ENCODE assay signal across 1 cellular context in the genomic region with DNA sequence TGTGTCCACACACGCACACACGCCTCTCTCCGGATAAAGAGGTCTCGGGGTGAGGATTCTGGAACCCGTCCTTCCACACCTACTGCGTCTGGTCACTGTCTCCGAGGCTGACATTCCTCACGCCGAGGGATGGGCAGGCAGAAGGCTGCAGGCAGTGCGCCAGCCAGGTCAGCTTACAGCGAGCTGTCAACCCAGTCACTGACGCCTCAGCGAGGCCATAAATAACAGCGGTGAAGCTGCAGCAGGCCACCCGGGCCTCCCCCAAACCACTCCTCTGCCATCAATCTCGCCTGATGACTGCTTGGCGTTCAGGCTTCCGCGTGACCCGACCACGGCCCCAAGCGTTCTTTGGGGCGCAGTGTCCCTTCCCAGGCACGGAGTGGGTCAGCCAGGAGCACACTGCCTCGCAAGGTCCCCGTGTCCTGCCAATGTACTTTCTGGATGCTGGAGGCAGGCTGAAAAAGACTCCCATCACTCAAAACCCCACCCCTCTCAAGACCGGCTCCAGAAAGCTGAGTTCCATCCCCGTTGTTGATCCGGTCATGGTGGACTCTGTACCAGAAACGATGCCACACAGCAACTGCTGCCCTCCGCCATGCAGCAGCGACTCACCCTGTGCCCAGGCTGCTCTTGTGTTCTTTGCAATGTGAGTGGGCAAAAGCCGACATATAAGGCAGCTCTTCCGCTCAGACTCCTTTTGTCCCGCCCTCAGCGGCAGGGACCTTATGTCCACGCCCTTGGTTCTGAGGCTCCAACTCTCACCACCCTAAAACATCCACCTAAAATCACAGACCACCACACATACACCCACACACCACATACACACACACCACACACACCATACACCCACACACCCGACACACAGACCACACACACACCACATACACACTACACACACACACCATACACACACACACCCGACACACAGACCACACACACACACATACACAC.
A peak's percentile ranks its signal among the peaks of the same experiment; 100 is the strongest.
TF ChIP-seq lines count a peak whose summit lies in the region.

No MANE protein-coding gene starts in this region.

TF ChIP-seq in K562, 482 proteins besides CTCF, POLR2A, EP300 and RAD21 (continued from another document):
- no peak for TF ChIP-seq ZBTB11 (CRISPR knock-in tag; IDR thresholded peaks at IDR 0.05)
- TF ChIP-seq RERE (CRISPR knock-in tag; IDR thresholded peaks at IDR 0.05; ENCODE audit: borderline replicate concordance), result no peak
- TF ChIP-seq ZNF586 (CRISPR knock-in tag; conservative IDR thresholded peaks at IDR 0.05), result no peak
- TF ChIP-seq, protein P1, sequence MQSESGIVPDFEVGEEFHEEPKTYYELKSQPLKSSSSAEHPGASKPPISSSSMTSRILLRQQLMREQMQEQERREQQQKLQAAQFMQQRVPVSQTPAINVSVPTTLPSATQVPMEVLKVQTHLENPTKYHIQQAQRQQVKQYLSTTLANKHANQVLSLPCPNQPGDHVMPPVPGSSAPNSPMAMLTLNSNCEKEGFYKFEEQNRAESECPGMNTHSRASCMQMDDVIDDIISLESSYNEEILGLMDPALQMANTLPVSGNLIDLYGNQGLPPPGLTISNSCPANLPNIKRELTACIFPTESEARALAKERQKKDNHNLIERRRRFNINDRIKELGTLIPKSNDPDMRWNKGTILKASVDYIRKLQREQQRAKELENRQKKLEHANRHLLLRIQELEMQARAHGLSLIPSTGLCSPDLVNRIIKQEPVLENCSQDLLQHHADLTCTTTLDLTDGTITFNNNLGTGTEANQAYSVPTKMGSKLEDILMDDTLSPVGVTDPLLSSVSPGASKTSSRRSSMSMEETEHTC (IDR thresholded peaks at IDR 0.05), result peak; percentile 87; the same call in 1 of the 2 replicates
- TF ChIP-seq, protein P2, sequence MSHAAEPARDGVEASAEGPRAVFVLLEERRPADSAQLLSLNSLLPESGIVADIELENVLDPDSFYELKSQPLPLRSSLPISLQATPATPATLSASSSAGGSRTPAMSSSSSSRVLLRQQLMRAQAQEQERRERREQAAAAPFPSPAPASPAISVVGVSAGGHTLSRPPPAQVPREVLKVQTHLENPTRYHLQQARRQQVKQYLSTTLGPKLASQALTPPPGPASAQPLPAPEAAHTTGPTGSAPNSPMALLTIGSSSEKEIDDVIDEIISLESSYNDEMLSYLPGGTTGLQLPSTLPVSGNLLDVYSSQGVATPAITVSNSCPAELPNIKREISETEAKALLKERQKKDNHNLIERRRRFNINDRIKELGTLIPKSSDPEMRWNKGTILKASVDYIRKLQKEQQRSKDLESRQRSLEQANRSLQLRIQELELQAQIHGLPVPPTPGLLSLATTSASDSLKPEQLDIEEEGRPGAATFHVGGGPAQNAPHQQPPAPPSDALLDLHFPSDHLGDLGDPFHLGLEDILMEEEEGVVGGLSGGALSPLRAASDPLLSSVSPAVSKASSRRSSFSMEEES (CRISPR knock-in tag; IDR thresholded peaks at IDR 0.05), result peak; percentile 23; the same call in 1 of the 2 replicates
- TF ChIP-seq DNMT1 (IDR thresholded peaks at IDR 0.05), result no peak
- no peak for TF ChIP-seq ZKSCAN3 (CRISPR knock-in tag; IDR thresholded peaks at IDR 0.05)
- TF ChIP-seq MYNN (IDR thresholded peaks at IDR 0.05), result peak; percentile 63; the same call in 1 of the 2 replicates
- no peak for TF ChIP-seq MYNN (CRISPR knock-in tag; IDR thresholded peaks at IDR 0.05)
- peak; percentile 27; the same call in 1 of the 2 replicates for TF ChIP-seq MBD2 (IDR thresholded peaks at IDR 0.05; ENCODE audit: borderline replicate concordance, low read depth)
- TF ChIP-seq ZNF174 (CRISPR knock-in tag; IDR thresholded peaks at IDR 0.05), result no peak
- TF ChIP-seq VEZF1 (CRISPR knock-in tag; IDR thresholded peaks at IDR 0.05), result peak; percentile 70; the same call in 1 of the 2 replicates
- TF ChIP-seq ZNF449 (CRISPR knock-in tag; IDR thresholded peaks at IDR 0.05), result no peak
- peak; percentile 58 for TF ChIP-seq SMARCA4 (IDR thresholded peaks at IDR 0.05)
- TF ChIP-seq CEBPZ (IDR thresholded peaks at IDR 0.05; ENCODE audit: borderline replicate concordance, low read depth, low read length), result no peak
- TF ChIP-seq SRF (CRISPR knock-in tag; IDR thresholded peaks at IDR 0.05), result peak; percentile 62 to 93; a peak in 3 of 4 replicates
- peak; percentile 76 for TF ChIP-seq CBX1 (IDR thresholded peaks at IDR 0.05; ENCODE audit: low read depth)
- TF ChIP-seq CBX3 (IDR thresholded peaks at IDR 0.05; ENCODE audit: borderline replicate concordance in 1 of 2, low read length in 2 of 2), result peak in 1 of 2 experiments; percentile 60; a peak in 2 of 3 replicates
- TF ChIP-seq SIN3A (IDR thresholded peaks at IDR 0.05; ENCODE audit: borderline replicate concordance in 2 of 2, control insufficient read depth in 1 of 2, low read depth in 2 of 2, low read length in 2 of 2), result 0 out of 4 replicates have a peak, but pooled peaks of 1 of the 2 experiments have one; percentile 29
- peak; percentile 97 for TF ChIP-seq HES1 (IDR thresholded peaks at IDR 0.05; ENCODE audit: low read depth)
- no peak for TF ChIP-seq KDM5B (IDR thresholded peaks at IDR 0.05; ENCODE audit: insufficient replicate concordance, low read depth, low read length)
- no peak for TF ChIP-seq ZFP91 (CRISPR knock-in tag; IDR thresholded peaks at IDR 0.05)
- TF ChIP-seq TRIM28 (IDR thresholded peaks at IDR 0.05), result peak; percentile 54; the same call in 1 of the 2 replicates
- TF ChIP-seq NCOA1 (IDR thresholded peaks at IDR 0.05; ENCODE audit: low read depth), result peak; percentile 33; the same call in 1 of the 2 replicates
- no peak for TF ChIP-seq KHSRP (IDR thresholded peaks at IDR 0.05)
- TF ChIP-seq RBFOX2 (IDR thresholded peaks at IDR 0.05; ENCODE audit: low read depth, low read length), result peak; percentile 62
- TF ChIP-seq POLR2B (IDR thresholded peaks at IDR 0.05; ENCODE audit: low read depth, partially characterized antibody), result no peak
